16 cellular contexts compared by ENCODE assay signal in genomic region chr7:50336909-50337703, GRCh38. TPM values are rescaled to one million over a fixed set of nuclear protein-coding genes. Genes with fewer than 3 reads are reported as not detected.
A peak's percentile ranks its signal among the peaks of the same experiment; 100 is the strongest.
DNase-seq lines count a peak whose midpoint lies in the region; TF ChIP-seq lines count a peak whose summit lies in the region.
"Had no signal": no experiment of that assay in that cellular context is flagged by ENCODE, and none has a peak within 500 bp of the region (broad histone marks: within the 10 kb centered on the region; RNA-seq: fewer than 3 reads in every experiment).

No MANE protein-coding gene starts in this region.

- no peaks in the 10 kb centered on the region for H3K9me3 ChIP-seq in CD8-positive, alpha-beta memory T cell (ENCODE audit: low read length)
- H3K9me3 ChIP-seq in spleen, result no peaks in the 10 kb centered on the region
- H3K9me3 ChIP-seq: HAP-1 had no signal

- peaks cover 100% of the 10 kb centered on the region for H3K4me1 ChIP-seq in CD8-positive, alpha-beta memory T cell (ENCODE audit: insufficient read depth, low read length)
- peaks cover 69 to 100% (median 98%) of the 10 kb centered on the region in 6 donors for H3K4me1 ChIP-seq in spleen

- H3K27ac ChIP-seq in CD8-positive, alpha-beta memory T cell (ENCODE audit: low read depth, low read length), result peak overlapping the region; percentile 49
- peak overlapping the region; percentile 55 to 92 (median 84) for H3K27ac ChIP-seq in spleen
- H3K27ac ChIP-seq: VCaP had no signal

- peaks cover 0 to 11% (median 9%) of the 10 kb centered on the region in 3 donors for H3K4me1 Mint-ChIP-seq in CD8-positive, alpha-beta memory T cell

- H3K36me3 ChIP-seq in CD8-positive, alpha-beta memory T cell (ENCODE audit: insufficient read depth, low read length), result no peaks in the 10 kb centered on the region
- peaks cover 0 to 25% (median 0%) of the 10 kb centered on the region in 6 donors for H3K36me3 ChIP-seq in spleen
- H3K36me3 ChIP-seq: HAP-1 had no signal

- no peak for TF ChIP-seq POLR2A in spleen (IDR thresholded peaks at IDR 0.05)

- TF ChIP-seq CTCF in spleen (IDR thresholded peaks at IDR 0.05 in 8 of 11, conservative IDR thresholded peaks at IDR 0.05 in 3 of 11), result no peak

- H3K4me3 ChIP-seq in CD8-positive, alpha-beta memory T cell (ENCODE audit: low read length), result peak overlapping the region; percentile 32
- H3K4me3 ChIP-seq in spleen, result peak overlapping the region in 1 of 8 donors; percentile 47
- H3K4me3 ChIP-seq: HAP-1 had no signal

- H3K27ac Mint-ChIP-seq in CD8-positive, alpha-beta memory T cell, result no peak overlapping the region

- peaks cover 0 to 33% (median 6%) of the 10 kb centered on the region in 3 donors for H3K36me3 Mint-ChIP-seq in CD8-positive, alpha-beta memory T cell

- no peaks in the 10 kb centered on the region for H3K27me3 ChIP-seq in CD8-positive, alpha-beta memory T cell (ENCODE audit: insufficient read depth, low read length, poor library complexity, severe bottlenecking)
- H3K27me3 ChIP-seq in spleen (replicated peaks in 1 of 7), result no peaks in the 10 kb centered on the region

- intact Hi-C loops in spleen (cut with DNase I; ENCODE audit: low total_unique reads), result no loop called here

- POLR2A ChIA-PET in CD8-positive, alpha-beta memory T cell (lab: Charles Lee), result interaction anchor here (0.7 to 8.1 kb wide), 14 partner anchors 9 to 130 kb away, joined by 3 to 136 read pairs (median 5); partner anchors contain the start of gene IKZF1

- WGBS in spleen, 5 donors, result 65 to 86% (median 72%) methylated on average over 15 of the region's 15 CpGs

- CTCF ChIA-PET in CD8-positive, alpha-beta memory T cell (lab: Charles Lee), result interaction anchor here (1.0 to 40.0 kb wide), 10 partner anchors 8 to 194 kb away, joined by 3 to 815 read pairs (median 4); partner anchors contain the start of gene IKZF1

- DNase-seq in CD8-positive, alpha-beta memory T cell, result peak in 1 of 5 donors; percentile 57
- peak; percentile 15 for DNase-seq in M059J (ENCODE audit: low read depth)
- DNase-seq in central memory CD4-positive, alpha-beta T cell, result peak; percentile 49
- no peak for DNase-seq in spleen
- no peak for DNase-seq in GOT3 (lab: John Stamatoyannopoulos, UW)
- no peak for DNase-seq in MV-4-11 (lab: John Stamatoyannopoulos, UW)
- no peak for DNase-seq in dedifferentiated amniotic fluid mesenchymal stem cell (ENCODE audit: extremely low spot score)
- DNase-seq: anterior cingulate cortex, C1 segment of cervical spinal cord, glutamatergic neuron, KBM-7, mesenchymal stem cell, NCI-H1694 had no signal

- H3K4me3 Mint-ChIP-seq in CD8-positive, alpha-beta memory T cell, result no peak overlapping the region

- H3K9me3 Mint-ChIP-seq in CD8-positive, alpha-beta memory T cell, result no peaks in the 10 kb centered on the region

- H3K27me3 Mint-ChIP-seq in CD8-positive, alpha-beta memory T cell, result peaks cover 0 to 2% of the 10 kb centered on the region in 2 donors

RNA-seq across cellular contexts. Expression of gene IKZF1, which starts 32.6 kb away (rescaled TPM):
- total RNA-seq in CD8-positive, alpha-beta memory T cell, result 100 to 1,000 TPM; 225 to 226 TPM
- 238 TPM for polyA plus RNA-seq in CD8-positive, alpha-beta memory T cell
- not detected in 2 replicates for total RNA-seq in M059J (2014; rRNA removed; shearing (Covaris generic))
- total RNA-seq in spleen, result 100 to 1,000 TPM; 212 to 389 (median 260) TPM
- 10 to 100 TPM; 36.4 to 39.2 (median 37.9) TPM for polyA plus RNA-seq in spleen
- total RNA-seq: NCI-H460 had no signal

Comparison
In these comparisons a context has a peak if more than half of its experiments do, and no peak if none do; other contexts are left out.
1. DNase-seq: peak in M059J (single experiment) and central memory CD4-positive, alpha-beta T cell (single experiment); none in spleen (single experiment), GOT3 (single experiment), MV-4-11 (single experiment) and dedifferentiated amniotic fluid mesenchymal stem cell (single experiment).
2. RNA of gene IKZF1, which starts 32.6 kb away (total RNA-seq): 212 to 389 TPM in spleen and 225 to 226 TPM in CD8-positive, alpha-beta memory T cell; not detected in M059J; every median in the first group is over 100 times any median in the second.